In the genomic region with DNA sequence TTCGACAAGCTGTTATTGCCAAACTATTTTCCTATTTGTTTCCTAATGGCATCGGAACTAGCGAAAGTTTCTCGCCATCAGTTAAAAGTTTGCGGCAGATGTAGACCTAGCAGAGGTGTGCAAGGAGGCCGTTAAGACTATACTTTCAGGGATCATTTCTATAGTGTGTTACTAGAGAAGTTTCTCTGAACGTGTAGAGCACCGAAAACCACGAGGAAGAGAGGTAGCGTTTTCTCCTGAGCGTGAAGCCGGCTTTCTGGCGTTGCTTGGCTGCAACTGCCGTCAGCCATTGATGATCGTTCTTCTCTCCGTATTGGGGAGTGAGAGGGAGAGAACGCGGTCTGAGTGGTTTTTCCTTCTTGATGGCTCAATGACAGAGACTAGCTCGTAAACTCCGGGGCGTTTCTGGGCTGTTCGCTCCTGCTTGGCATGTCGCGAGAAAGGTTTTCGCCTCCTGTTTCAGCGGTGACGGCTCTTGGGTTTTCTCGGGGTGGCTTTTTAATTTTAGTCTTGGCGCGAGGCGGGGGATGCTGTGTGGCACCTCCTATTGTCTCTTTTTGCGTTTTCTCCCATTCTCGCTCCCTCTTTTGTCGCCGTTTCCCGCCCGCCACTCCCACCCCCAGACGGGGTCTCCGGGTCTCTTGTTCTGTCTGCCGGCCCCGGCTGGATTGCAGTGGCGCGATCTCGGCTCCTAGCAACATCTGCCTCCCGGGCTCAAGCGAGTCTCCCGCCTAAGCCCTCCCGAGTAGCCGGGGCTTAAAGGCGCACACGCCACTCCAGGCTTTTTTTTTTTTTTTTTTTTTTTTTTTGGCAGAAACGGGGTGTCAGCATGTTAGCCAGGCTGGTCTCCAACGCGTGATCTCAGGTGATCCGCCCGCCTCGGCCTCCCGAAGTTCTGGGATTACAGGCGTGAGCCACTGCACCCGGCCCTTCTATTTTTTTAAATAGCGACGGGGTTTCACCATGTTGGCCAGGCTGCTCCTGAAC, we compare ENCODE assay signal across 8 cellular contexts. TPM values are rescaled to one million over a fixed set of nuclear protein-coding genes. Genes with fewer than 3 reads are reported as not detected.
DNase-seq lines count a peak whose midpoint lies in the region; ATAC-seq, FAIRE-seq and TF ChIP-seq lines count a peak whose summit lies in the region.
"Not testable (repeated sequence)": the region's sequence is repeated elsewhere in the genome, so short reads cannot be mapped to it uniquely, and the experiment has no call there.

No MANE protein-coding gene starts in this region.

- not testable (repeated sequence) for FAIRE-seq in A549 (lab: Jason Lieb, UNC)

- TF ChIP-seq EP300 in A549 (IDR thresholded peaks at IDR 0.05), result not testable (repeated sequence)

- CTCF ChIA-PET in A549 (lab: Yijun Ruan, JAX); PC-9 (lab: Charles Lee): not testable (repeated sequence)

- not testable (repeated sequence) for H3K4me3 ChIP-seq in A549, PC-9
- H3K4me3 ChIP-seq in heart left ventricle, result peak overlapping the region in 1 of 12 donors; percentile 11

- H3K4me1 Mint-ChIP-seq in naive thymus-derived CD8-positive, alpha-beta T cell, result not testable (repeated sequence)

- H3K27ac ChIP-seq in A549, PC-9: not testable (repeated sequence)
- H3K27ac ChIP-seq in heart left ventricle, result peak overlapping the region in 3 of 12 donors; percentile 53 to 62 (median 55)

- not testable (repeated sequence) for H3K36me3 ChIP-seq in PC-9 (ENCODE audit: low read depth); heart left ventricle

- not testable (repeated sequence) for TF ChIP-seq RAD21 in A549 (conservative IDR thresholded peaks at IDR 0.05 in 1 of 2, IDR thresholded peaks at IDR 0.05 in 1 of 2)

- H3K79me2 ChIP-seq in PC-9 (ENCODE audit: low read depth), result not testable (repeated sequence)

- not testable (repeated sequence) for H4K20me1 ChIP-seq in PC-9 (ENCODE audit: insufficient read depth)

- not testable (repeated sequence) for H3K27ac Mint-ChIP-seq in activated naive CD4-positive, alpha-beta T cell treated with anti-CD3 and anti-CD28 coated beads, Interleukin-2, amount 50 U/mL, for 72 hours; naive thymus-derived CD8-positive, alpha-beta T cell

- H2AFZ ChIP-seq in PC-9, result not testable (repeated sequence)

- not testable (repeated sequence) for TF ChIP-seq POLR2A in A549 (IDR thresholded peaks at IDR 0.05; ENCODE audit: low read length); heart left ventricle (IDR thresholded peaks at IDR 0.05)

- H3K27me3 ChIP-seq in PC-9 (ENCODE audit: insufficient read depth, low read depth); heart left ventricle: not testable (repeated sequence)

- not testable (repeated sequence) for H3K9me3 Mint-ChIP-seq in activated naive CD4-positive, alpha-beta T cell treated with anti-CD3 and anti-CD28 coated beads, Interleukin-2, amount 50 U/mL, for 72 hours; naive thymus-derived CD8-positive, alpha-beta T cell

- ATAC-seq in A549 (peak; percentile 55 to 75; a peak in 5 of 6 replicates), GM18907 (IDR thresholded peaks at IDR 0.05; ENCODE audit: unreplicated experiment) (peak; percentile 36), GM21723 (IDR thresholded peaks at IDR 0.05; ENCODE audit: unreplicated experiment) (peak; percentile 36), HG03066 (IDR thresholded peaks at IDR 0.05; ENCODE audit: low read depth, unreplicated experiment) (peak; percentile 6), heart left ventricle (peak in 3 of 4 donors; percentile 35 to 72 (median 51))
- ATAC-seq in activated naive CD4-positive, alpha-beta T cell treated with anti-CD3 and anti-CD28 coated beads, Interleukin-2, amount 50 U/mL, for 72 hours, result peak; percentile 62 to 74
- ATAC-seq in naive thymus-derived CD8-positive, alpha-beta T cell, result peak; percentile 39 to 43

- H3K4me1 ChIP-seq in A549; PC-9 (replicated peaks; ENCODE audit: insufficient read depth); heart left ventricle: not testable (repeated sequence)

- intact Hi-C loops in PC-9 (cut with micrococcal nuclease; ENCODE audit: unreplicated experiment); heart left ventricle (cut with DNase I): not testable (repeated sequence)

- not testable (repeated sequence) for DNase-seq in A549 (ENCODE audit: low read depth in 1 of 2, low spot score in 1 of 2); heart left ventricle
- peak in 1 of 2 experiments; percentile 99 for DNase-seq in PC-9
- peak; percentile 98 to 99 for DNase-seq in activated naive CD4-positive, alpha-beta T cell treated with anti-CD3 and anti-CD28 coated beads, Interleukin-2, amount 50 U/mL, for 72 hours (ENCODE audit: low spot score in 2 of 2)
- peak in 4 of 10 donors; percentile 96 to 99 (median 98) for DNase-seq in naive thymus-derived CD8-positive, alpha-beta T cell

- TSS peak; percentile 100 for BruUV-seq in PC-9 (replicated peaks; lab: Mats Ljungman, UMichigan)

- H3K4me3 Mint-ChIP-seq in naive thymus-derived CD8-positive, alpha-beta T cell, result not testable (repeated sequence)

- not testable (repeated sequence) for H3K27me3 Mint-ChIP-seq in naive thymus-derived CD8-positive, alpha-beta T cell

- TF ChIP-seq CTCF in A549 (IDR thresholded peaks at IDR 0.05); PC-9 (conservative IDR thresholded peaks at IDR 0.05); heart left ventricle (IDR thresholded peaks at IDR 0.05): not testable (repeated sequence)

- POLR2A ChIA-PET in A549 (lab: Yijun Ruan, JAX); PC-9 (lab: Charles Lee; ENCODE audit: unreplicated experiment); naive thymus-derived CD8-positive, alpha-beta T cell (lab: Charles Lee): not testable (repeated sequence)

- H3K9me3 ChIP-seq in A549; PC-9 (ENCODE audit: insufficient read depth, low read depth); heart left ventricle: not testable (repeated sequence)

- H3K4me2 ChIP-seq in A549, PC-9: not testable (repeated sequence)

- H3K9me2 ChIP-seq in PC-9 (ENCODE audit: insufficient read depth), result not testable (repeated sequence)

- not testable (repeated sequence) for H3K36me3 Mint-ChIP-seq in activated naive CD4-positive, alpha-beta T cell treated with anti-CD3 and anti-CD28 coated beads, Interleukin-2, amount 50 U/mL, for 72 hours; naive thymus-derived CD8-positive, alpha-beta T cell

- not testable (repeated sequence) for H3F3A ChIP-seq in PC-9 (ENCODE audit: insufficient read depth, low read depth)

- WGBS in A549 (ENCODE audit: missing lambda C conversion rate), result 0% methylated on average over 11 of the region's 62 CpGs
- 0 to 1% (median 0%) methylated on average over 8 to 9 of the region's 62 CpGs for WGBS in heart left ventricle, 4 donors

TF ChIP-seq in A549, 52 proteins besides CTCF, POLR2A, EP300 and RAD21 (continues in another document):
- TF ChIP-seq GATA3 (IDR thresholded peaks at IDR 0.05; ENCODE audit: borderline replicate concordance), result peak; percentile 55; the same call in 1 of the 2 replicates
- peak; percentile 80 to 89 for TF ChIP-seq JUN (IDR thresholded peaks at IDR 0.05)
- TF ChIP-seq, protein P1, sequence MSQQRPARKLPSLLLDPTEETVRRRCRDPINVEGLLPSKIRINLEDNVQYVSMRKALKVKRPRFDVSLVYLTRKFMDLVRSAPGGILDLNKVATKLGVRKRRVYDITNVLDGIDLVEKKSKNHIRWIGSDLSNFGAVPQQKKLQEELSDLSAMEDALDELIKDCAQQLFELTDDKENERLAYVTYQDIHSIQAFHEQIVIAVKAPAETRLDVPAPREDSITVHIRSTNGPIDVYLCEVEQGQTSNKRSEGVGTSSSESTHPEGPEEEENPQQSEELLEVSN (IDR thresholded peaks at IDR 0.05; ENCODE audit: borderline replicate concordance, low read depth), result 0 out of 2 replicates have a peak, but pooled peaks have one; percentile 32
- TF ChIP-seq, protein P2, sequence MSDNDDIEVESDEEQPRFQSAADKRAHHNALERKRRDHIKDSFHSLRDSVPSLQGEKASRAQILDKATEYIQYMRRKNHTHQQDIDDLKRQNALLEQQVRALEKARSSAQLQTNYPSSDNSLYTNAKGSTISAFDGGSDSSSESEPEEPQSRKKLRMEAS (IDR thresholded peaks at IDR 0.05), result peak; percentile 60

RNA-seq across cellular contexts. Expression of a gene that starts 49.0 kb away (rescaled TPM):
- 32.7 and 33.8 TPM in 2 replicates for polyA plus RNA-seq in A549 (2011; rRNA removed)
- 35.3 and 39.9 TPM in 2 replicates for polyA plus RNA-seq in A549 (2012; cell fraction: cytosol; rRNA removed)
- 77.1 and 85.8 TPM in 2 replicates for polyA plus RNA-seq in A549 (2012; cell fraction: nucleus; rRNA removed)
- 30.5 to 33.0 TPM (median 32.1 TPM) in 3 replicates for polyA plus RNA-seq in A549 (2017; fragmentation: RNase III; extraction: RNeasy Plus Mini Kit Qiagen cat#74134 plus additional on column Dnase treatment)
- 49.3 and 49.5 TPM in 2 replicates for polyA minus RNA-seq in A549 (2011; rRNA and poly(A)+ RNA removed)
- 113 TPM in 2 replicates for total RNA-seq in PC-9 (2021)
- 1 to 10 TPM; 2.6 to 9.7 TPM for total RNA-seq in activated naive CD4-positive, alpha-beta T cell treated with anti-CD3 and anti-CD28 coated beads, Interleukin-2, amount 50 U/mL, for 72 hours
- total RNA-seq in heart left ventricle, result 100 to 1,000 TPM in 1 of 9 donors, 10 to 100 TPM in 8; 43.9 to 114 (median 73.9) TPM
- polyA plus RNA-seq in heart left ventricle, result 10 to 100 TPM; 26.4 to 37.9 TPM
- 1 to 10 TPM; 6.1 to 6.5 TPM for total RNA-seq in naive thymus-derived CD8-positive, alpha-beta T cell
- polyA plus RNA-seq in naive thymus-derived CD8-positive, alpha-beta T cell, result 1 to 10 TPM; 1.3 to 3.7 (median 1.6) TPM

Comparison
In these comparisons a context has a peak if more than half of its experiments do, and no peak if none do; other contexts are left out.
1. ATAC-seq: peak in every context shown above with its lines; median percentile 68 in activated naive CD4-positive, alpha-beta T cell treated with anti-CD3 and anti-CD28 coated beads, Interleukin-2, amount 50 U/mL, for 72 hours; 65 in A549; 51 in heart left ventricle; 41 in naive thymus-derived CD8-positive, alpha-beta T cell; 36 in GM18907; 36 in GM21723; 6 in HG03066.
2. RNA of a gene that starts 49.0 kb away (total RNA-seq): 113 TPM in PC-9 and 43.9 to 114 TPM in heart left ventricle; 2.6 to 9.7 TPM in activated naive CD4-positive, alpha-beta T cell treated with anti-CD3 and anti-CD28 coated beads, Interleukin-2, amount 50 U/mL, for 72 hours and 6.1 to 6.5 TPM in naive thymus-derived CD8-positive, alpha-beta T cell; every median in the first group is over 4 times any median in the second.